In genomic region chr13:21232196-21232595, GRCh38 we compare ENCODE assay signal across 15 cellular contexts. TPM values are rescaled to one million over a fixed set of nuclear protein-coding genes. Genes with fewer than 3 reads are reported as not detected.
A peak's percentile ranks its signal among the peaks of the same experiment; 100 is the strongest.
DNase-seq lines count a peak whose midpoint lies in the region; ATAC-seq and TF ChIP-seq lines count a peak whose summit lies in the region.
"Had no signal": no experiment of that assay in that cellular context is flagged by ENCODE, and none has a peak within 500 bp of the region (broad histone marks: within the 10 kb centered on the region; RNA-seq: fewer than 3 reads in every experiment).

No MANE protein-coding gene starts in this region.

- peak; percentile 22 for ATAC-seq in activated naive CD8-positive, alpha-beta T cell treated with anti-CD3 and anti-CD28 coated beads, Interleukin-2, amount 10 ng/mL, durations not matched to agents 7 days and 5 days (ENCODE audit: low read depth)
- ATAC-seq in GM18868 (IDR thresholded peaks at IDR 0.05; ENCODE audit: unreplicated experiment) = no peak
- ATAC-seq in GM19455 (IDR thresholded peaks at IDR 0.05; ENCODE audit: unreplicated experiment) = no peak
- ATAC-seq: activated CD4-positive, CD25-positive, alpha-beta regulatory T cell treated with anti-CD3 and anti-CD28 coated beads, Interleukin-2, amount 50 U/mL, for 24 hours had no signal

- H3K36me3 ChIP-seq in mammary epithelial cell (ENCODE audit: insufficient read depth, low read length) (no peaks in the 10 kb centered on the region), vagina (no peaks in the 10 kb centered on the region)
- H3K36me3 ChIP-seq: BE2C, tibial artery had no signal

- H3K27ac ChIP-seq in mammary epithelial cell (ENCODE audit: insufficient read depth, low read depth, low read length) (no peak overlapping the region), vagina (peak overlapping the region; percentile 33)
- H3K27ac ChIP-seq: HL-60, parathyroid adenoma, tibial artery had no signal

- WGBS in mammary epithelial cell (ENCODE audit: low coverage, missing lambda C conversion rate) = 42% methylated on average over 6 of the region's 8 CpGs

- no peak overlapping the region for H3K4me2 ChIP-seq in mammary epithelial cell (ENCODE audit: insufficient read depth, low read depth, low read length)
- H3K4me2 ChIP-seq: SK-N-SH had no signal

- H2AFZ ChIP-seq in mammary epithelial cell (ENCODE audit: low read depth, low read length) = peak overlapping the region; percentile 58
- H2AFZ ChIP-seq: parathyroid adenoma had no signal

- no TSS peak for BruUV-seq in mammary epithelial cell (replicated peaks; lab: Mats Ljungman, UMichigan)

- H3K9me3 ChIP-seq in mammary epithelial cell (replicated peaks; ENCODE audit: insufficient read depth, low read length) = no peaks in the 10 kb centered on the region
- H3K9me3 ChIP-seq in vagina = no peaks in the 10 kb centered on the region
- H3K9me3 ChIP-seq: BE2C, SK-N-SH, tibial artery had no signal

- no peaks in the 10 kb centered on the region for H3K9me3 Mint-ChIP-seq in activated naive CD8-positive, alpha-beta T cell treated with anti-CD3 and anti-CD28 coated beads, Interleukin-2, amount 10 ng/mL, durations not matched to agents 7 days and 5 days
- H3K9me3 Mint-ChIP-seq in activated naive CD8-positive, alpha-beta T cell treated with anti-CD3 and anti-CD28 coated beads for 36 hours = no peaks in the 10 kb centered on the region

- H3K27me3 ChIP-seq in mammary epithelial cell (ENCODE audit: insufficient read depth, low read length) (no peaks in the 10 kb centered on the region), vagina (no peaks in the 10 kb centered on the region)
- H3K27me3 ChIP-seq: tibial artery had no signal

- H3K4me3 ChIP-seq in mammary epithelial cell (replicated peaks in 1 of 3; ENCODE audit: insufficient read depth in 1 of 3, low read depth in 2 of 3, low read length in 3 of 3) = no peak overlapping the region
- H3K4me3 ChIP-seq in vagina = peak overlapping the region in 1 of 2 donors; percentile 22
- H3K4me3 ChIP-seq: tibial artery had no signal

- POLR2A ChIA-PET in activated naive CD8-positive, alpha-beta T cell treated with anti-CD3 and anti-CD28 coated beads, Interleukin-2, amount 10 ng/mL, durations not matched to agents 7 days and 5 days (lab: Charles Lee) = interaction anchor here (1.6 kb wide), 1 partner anchor 14 kb away, joined by 4 read pairs; no protein-coding TSS in a partner anchor

- no peak overlapping the region for H3K9ac ChIP-seq in mammary epithelial cell (ENCODE audit: insufficient read depth, low read length)
- H3K9ac ChIP-seq: parathyroid adenoma, SK-N-SH had no signal

- TF ChIP-seq CTCF in mammary epithelial cell (conservative IDR thresholded peaks at IDR 0.05 in 1 of 2, IDR thresholded peaks at IDR 0.05 in 1 of 2; ENCODE audit: extremely low read depth in 1 of 2, insufficient read depth in 1 of 2, low read depth in 1 of 2, low read length in 2 of 2) = no peak
- peak in 1 of 3 experiments; percentile 5 for TF ChIP-seq CTCF in vagina (IDR thresholded peaks at IDR 0.05)

- TF ChIP-seq POLR2A in vagina (IDR thresholded peaks at IDR 0.05) = no peak

- H3K4me3 Mint-ChIP-seq in activated naive CD8-positive, alpha-beta T cell treated with anti-CD3 and anti-CD28 coated beads, Interleukin-2, amount 10 ng/mL, durations not matched to agents 7 days and 5 days = no peak overlapping the region
- no peak overlapping the region for H3K4me3 Mint-ChIP-seq in activated naive CD8-positive, alpha-beta T cell treated with anti-CD3 and anti-CD28 coated beads for 36 hours

- peaks cover 6% of the 10 kb centered on the region for H3K27me3 Mint-ChIP-seq in activated naive CD8-positive, alpha-beta T cell treated with anti-CD3 and anti-CD28 coated beads, Interleukin-2, amount 10 ng/mL, durations not matched to agents 7 days and 5 days
- no peaks in the 10 kb centered on the region for H3K27me3 Mint-ChIP-seq in activated naive CD8-positive, alpha-beta T cell treated with anti-CD3 and anti-CD28 coated beads for 36 hours

- no peaks in the 10 kb centered on the region for H3K36me3 Mint-ChIP-seq in activated naive CD8-positive, alpha-beta T cell treated with anti-CD3 and anti-CD28 coated beads, Interleukin-2, amount 10 ng/mL, durations not matched to agents 7 days and 5 days
- H3K36me3 Mint-ChIP-seq in activated naive CD8-positive, alpha-beta T cell treated with anti-CD3 and anti-CD28 coated beads for 36 hours = no peaks in the 10 kb centered on the region

- H3K4me1 Mint-ChIP-seq in activated naive CD8-positive, alpha-beta T cell treated with anti-CD3 and anti-CD28 coated beads, Interleukin-2, amount 10 ng/mL, durations not matched to agents 7 days and 5 days = peaks cover 9% of the 10 kb centered on the region
- peaks cover 9% of the 10 kb centered on the region for H3K4me1 Mint-ChIP-seq in activated naive CD8-positive, alpha-beta T cell treated with anti-CD3 and anti-CD28 coated beads for 36 hours

- no peaks in the 10 kb centered on the region for H4K20me1 ChIP-seq in mammary epithelial cell (ENCODE audit: insufficient read depth, low read length)

- dilution Hi-C loops in mammary epithelial cell (cut with HindIII; ENCODE audit: low sequenced_read_pairs) = no loop called here

- CTCF ChIA-PET in mammary epithelial cell (lab: Charles Lee; ENCODE audit: low non-redundant PET) = no interaction called here

- in situ Hi-C loops in mammary epithelial cell (cut with MboI; ENCODE audit: low sequenced_read_pairs in 2 of 2) = no loop called here

- intact Hi-C loops in mammary epithelial cell (cut with micrococcal nuclease) = no loop called here
- intact Hi-C loops in vagina (cut with DNase I) = no loop called here

- H3K79me2 ChIP-seq in mammary epithelial cell (ENCODE audit: insufficient read depth, low read length) = no peaks in the 10 kb centered on the region
- H3K79me2 ChIP-seq: parathyroid adenoma had no signal

- peak overlapping the region; percentile 2 for H3K27ac Mint-ChIP-seq in activated naive CD8-positive, alpha-beta T cell treated with anti-CD3 and anti-CD28 coated beads, Interleukin-2, amount 10 ng/mL, durations not matched to agents 7 days and 5 days
- H3K27ac Mint-ChIP-seq in activated naive CD8-positive, alpha-beta T cell treated with anti-CD3 and anti-CD28 coated beads for 36 hours = no peak overlapping the region

- H3K4me1 ChIP-seq in mammary epithelial cell (ENCODE audit: insufficient read depth, low read length) (peaks cover 3% of the 10 kb centered on the region), vagina (no peaks in the 10 kb centered on the region)
- H3K4me1 ChIP-seq: BE2C, parathyroid adenoma, tibial artery had no signal

- no peak for DNase-seq in activated naive CD8-positive, alpha-beta T cell treated with anti-CD3 and anti-CD28 coated beads, Interleukin-2, amount 10 ng/mL, durations not matched to agents 7 days and 5 days
- no peak for DNase-seq in activated naive CD8-positive, alpha-beta T cell treated with anti-CD3 and anti-CD28 coated beads for 36 hours
- DNase-seq in mammary epithelial cell (no peak), iris pigment epithelial cell (ENCODE audit: low read depth) (peak; percentile 62), vagina (ENCODE audit: extremely low spot score in 2 of 2) (no peak), DMS 273 (lab: John Stamatoyannopoulos, UW; ENCODE audit: unreplicated experiment) (no peak)
- DNase-seq: activated naive CD4-positive, alpha-beta T cell treated with anti-CD3 and anti-CD28 coated beads, Interleukin-2, amount 50 U/mL, for 16 hours; BE2C had no signal

RNA-seq across cellular contexts. Expression of gene MRPL57, which starts 55.7 kb away (rescaled TPM):
- total RNA-seq in activated naive CD8-positive, alpha-beta T cell treated with anti-CD3 and anti-CD28 coated beads, Interleukin-2, amount 10 ng/mL, durations not matched to agents 7 days and 5 days = 10 to 100 TPM; 19.1 to 20.2 TPM
- total RNA-seq in activated naive CD8-positive, alpha-beta T cell treated with anti-CD3 and anti-CD28 coated beads for 36 hours = 10 to 100 TPM; 26.1 to 26.8 TPM
- total RNA-seq in mammary epithelial cell (10 to 100 TPM; 14.5 to 18.8 TPM), vagina (31.9 TPM)
- polyA plus RNA-seq in mammary epithelial cell = 12.5 TPM
- 4.8 TPM for polyA minus RNA-seq in mammary epithelial cell

RNA-seq across cellular contexts. Expression of gene SKA3, which starts 55.8 kb away (rescaled TPM):
- 10 to 100 TPM; 26.1 to 30.9 TPM for total RNA-seq in activated naive CD8-positive, alpha-beta T cell treated with anti-CD3 and anti-CD28 coated beads, Interleukin-2, amount 10 ng/mL, durations not matched to agents 7 days and 5 days
- total RNA-seq in activated naive CD8-positive, alpha-beta T cell treated with anti-CD3 and anti-CD28 coated beads for 36 hours = 10 to 100 TPM; 51.8 to 54.2 TPM
- 10 to 100 TPM in 1 of 2 donors, 1 to 10 TPM in 1; 5.0 to 14.6 TPM for total RNA-seq in mammary epithelial cell
- polyA plus RNA-seq in mammary epithelial cell = 12.9 TPM
- polyA minus RNA-seq in mammary epithelial cell = 32.8 TPM
- 5.4 TPM for total RNA-seq in vagina
